26 cellular contexts compared by ENCODE assay signal in genomic region chr11:72588656-72589410, GRCh38.
DNase-seq lines count a peak whose midpoint lies in the region; ATAC-seq, FAIRE-seq and TF ChIP-seq lines count a peak whose summit lies in the region.
"Had no signal": no experiment of that assay in that cellular context is flagged by ENCODE, and none has a peak within 500 bp of the region (broad histone marks: within the 10 kb centered on the region; RNA-seq: fewer than 3 reads in every experiment).

No MANE protein-coding gene starts in this region.

- no peak overlapping the region for H3K4me3 ChIP-seq in CD4-positive, CD25-positive, alpha-beta regulatory T cell (ENCODE audit: low read depth, low read length)
- H3K4me3 ChIP-seq in GM23338, result no peak overlapping the region
- H3K4me3 ChIP-seq: hepatocyte, K562, SJSA1, suprapubic skin had no signal

- peaks cover 39% of the 10 kb centered on the region for H3K4me1 ChIP-seq in CD4-positive, CD25-positive, alpha-beta regulatory T cell (ENCODE audit: control insufficient read depth, insufficient read depth, low read length, poor library complexity, severe bottlenecking)
- peaks cover 19% of the 10 kb centered on the region for H3K4me1 ChIP-seq in GM23338 (ENCODE audit: insufficient read depth)
- H3K4me1 ChIP-seq: SJSA1 had no signal

- no peak for TF ChIP-seq POLR2A in GM12891 (IDR thresholded peaks at IDR 0.05; ENCODE audit: low read depth, low read length)

- H3K4me2 ChIP-seq in GM23338, result no peak overlapping the region

- H3F3A ChIP-seq in GM23338 (replicated peaks; ENCODE audit: low read depth), result 0 out of 2 replicates have a peak, but pooled peaks cover 7% of the 10 kb centered on the region

- TF ChIP-seq CTCF in GM23338 (conservative IDR thresholded peaks at IDR 0.05; ENCODE audit: low read depth in 2 of 2) (no peak), neural crest cell (conservative IDR thresholded peaks at IDR 0.05) (no peak)

- H3K9me3 ChIP-seq in CD4-positive, CD25-positive, alpha-beta regulatory T cell (ENCODE audit: control insufficient read depth in 2 of 2, low read length in 2 of 2), result no peaks in the 10 kb centered on the region
- H3K9me3 ChIP-seq: BLaER1, esophagus squamous epithelium, SJSA1, suprapubic skin had no signal

- peaks cover 11% of the 10 kb centered on the region for H3K36me3 Mint-ChIP-seq in CD4-positive, CD25-positive, alpha-beta regulatory T cell
- H3K36me3 Mint-ChIP-seq in GM23338 (ENCODE audit: low read depth) (no peaks in the 10 kb centered on the region; the same call in 2 of the 3 replicates), neural crest cell (ENCODE audit: low read depth) (no peaks in the 10 kb centered on the region)
- H3K36me3 Mint-ChIP-seq in effector memory CD8-positive, alpha-beta T cell (ENCODE audit: insufficient read depth), result peaks cover 1% of the 10 kb centered on the region
- H3K36me3 Mint-ChIP-seq: activated naive CD8-positive, alpha-beta T cell treated with anti-CD3 and anti-CD28 coated beads, Interleukin-2, amount 10 ng/mL, durations not matched to agents 7 days and 5 days; stimulated activated naive B cell treated with anti-CD40 and anti-IgM and Interleukin-4, amounts not matched to agents 10 μg/mL and 1 μg/mL and 100 μg/mL, for 72 hours had no signal

- H3K9me3 Mint-ChIP-seq in CD4-positive, CD25-positive, alpha-beta regulatory T cell, result no peaks in the 10 kb centered on the region
- peaks cover under 1% of the 10 kb centered on the region; the same call in 1 of the 3 replicates for H3K9me3 Mint-ChIP-seq in GM23338
- no peaks in the 10 kb centered on the region for H3K9me3 Mint-ChIP-seq in neural crest cell
- H3K9me3 Mint-ChIP-seq in effector memory CD8-positive, alpha-beta T cell, result no peaks in the 10 kb centered on the region
- H3K9me3 Mint-ChIP-seq: activated naive CD8-positive, alpha-beta T cell treated with anti-CD3 and anti-CD28 coated beads, Interleukin-2, amount 10 ng/mL, durations not matched to agents 7 days and 5 days; dendritic cell treated with granulocyte-macrophage colony-stimulating factor and Interleukin-4, amounts not matched to agents 40 ng/mL and 50 ng/mL, for 4 days; stimulated activated naive B cell treated with anti-CD40 and anti-IgM and Interleukin-4, amounts not matched to agents 10 μg/mL and 1 μg/mL and 100 μg/mL, for 72 hours had no signal

- H3K27me3 Mint-ChIP-seq in CD4-positive, CD25-positive, alpha-beta regulatory T cell, result peaks cover 71% of the 10 kb centered on the region
- H3K27me3 Mint-ChIP-seq in GM23338 (ENCODE audit: insufficient read depth, low read depth, poor library complexity) (peaks cover 71% of the 10 kb centered on the region), neural crest cell (ENCODE audit: low read depth) (peaks cover 95% of the 10 kb centered on the region)
- H3K27me3 Mint-ChIP-seq in effector memory CD8-positive, alpha-beta T cell, result peaks cover 38 to 75% of the 10 kb centered on the region in 2 donors

- peak overlapping the region in 3 of 4 donors; percentile 52 to 74 (median 60) for H3K4me3 Mint-ChIP-seq in CD4-positive, CD25-positive, alpha-beta regulatory T cell
- H3K4me3 Mint-ChIP-seq in GM23338 (peak overlapping the region; percentile 81), neural crest cell (peak overlapping the region; percentile 82)
- peak overlapping the region in 1 of 2 donors; percentile 87 for H3K4me3 Mint-ChIP-seq in effector memory CD8-positive, alpha-beta T cell
- H3K4me3 Mint-ChIP-seq: dendritic cell treated with granulocyte-macrophage colony-stimulating factor and Interleukin-4, amounts not matched to agents 40 ng/mL and 50 ng/mL, for 4 days had no signal

- peaks cover 4 to 54% (median 13%) of the 10 kb centered on the region in 4 donors for H3K4me1 Mint-ChIP-seq in CD4-positive, CD25-positive, alpha-beta regulatory T cell
- H3K4me1 Mint-ChIP-seq in GM23338, result peaks cover 43% of the 10 kb centered on the region
- peaks cover 16% of the 10 kb centered on the region for H3K4me1 Mint-ChIP-seq in neural crest cell
- H3K4me1 Mint-ChIP-seq in effector memory CD8-positive, alpha-beta T cell (ENCODE audit: low read depth in 2 of 2), result peaks cover 43 to 44% of the 10 kb centered on the region in 2 donors

- no peak overlapping the region for H3K27ac ChIP-seq in CD4-positive, CD25-positive, alpha-beta regulatory T cell (ENCODE audit: insufficient read depth, low read length, poor library complexity, severe bottlenecking)
- H3K27ac ChIP-seq in GM23338 (ENCODE audit: low read depth), result no peak overlapping the region
- H3K27ac ChIP-seq: BLaER1, esophagus squamous epithelium, hepatocyte, SJSA1, skin epidermis, suprapubic skin, WERI-Rb-1 had no signal

- no peaks in the 10 kb centered on the region for H3K9me2 ChIP-seq in GM23338 (ENCODE audit: insufficient read depth)

- FAIRE-seq in GM12891 (lab: Jason Lieb, UNC), result no peak
- FAIRE-seq: astrocyte, K562 had no signal

- intact Hi-C loops in left ventricle myocardium superior (cut with micrococcal nuclease), result loop anchor here (5.0 kb wide), 1 partner anchor 53 kb away; no protein-coding TSS in a partner anchor

- no peaks in the 10 kb centered on the region for H3K36me3 ChIP-seq in CD4-positive, CD25-positive, alpha-beta regulatory T cell (ENCODE audit: control insufficient read depth, insufficient read depth, low read length)
- H3K36me3 ChIP-seq in GM23338 (ENCODE audit: insufficient read depth), result no peaks in the 10 kb centered on the region
- H3K36me3 ChIP-seq: BLaER1, SJSA1, suprapubic skin, WERI-Rb-1 had no signal

- H3K27me3 ChIP-seq in CD4-positive, CD25-positive, alpha-beta regulatory T cell (ENCODE audit: control insufficient read depth, insufficient read depth, low read length), result peaks cover 16% of the 10 kb centered on the region
- H3K27me3 ChIP-seq in GM23338 (ENCODE audit: insufficient read depth), result peaks cover 68% of the 10 kb centered on the region

- ATAC-seq in CD4-positive, CD25-positive, alpha-beta regulatory T cell (ENCODE audit: low read depth in 2 of 2), result no peak
- ATAC-seq in GM23338 (no peak), left ventricle myocardium superior (no peak)
- no peak for ATAC-seq in effector memory CD8-positive, alpha-beta T cell (replicated peaks)

- no peaks in the 10 kb centered on the region for H4K20me1 ChIP-seq in GM23338 (replicated peaks; ENCODE audit: insufficient read depth)

- no peak for DNase-seq in CD4-positive, CD25-positive, alpha-beta regulatory T cell
- DNase-seq in GM23338 (ENCODE audit: low spot score), result no peak
- DNase-seq in left ventricle myocardium superior, result peak; percentile 7
- no peak for DNase-seq in neural crest cell (ENCODE audit: low read depth, low spot score)
- no peak for DNase-seq in effector memory CD8-positive, alpha-beta T cell
- no peak for DNase-seq in NCI-H2029 treated with DMSO at 0.1 percent for 48 hours (lab: John Stamatoyannopoulos, UW)
- DNase-seq in DMS 273 (lab: John Stamatoyannopoulos, UW; ENCODE audit: unreplicated experiment), result no peak
- DNase-seq in GM12891 (ENCODE audit: insufficient read length, low spot score), result no peak
- DNase-seq: DND-41, esophagus squamous epithelium, foreskin melanocyte, NCI-H1048, NCI-H1694, NCI-H2171, T1000 had no signal

- no peaks in the 10 kb centered on the region for H3K79me2 ChIP-seq in GM23338 (replicated peaks; ENCODE audit: insufficient read depth)
- H3K79me2 ChIP-seq: hepatocyte had no signal

- H3K27ac Mint-ChIP-seq in CD4-positive, CD25-positive, alpha-beta regulatory T cell, result no peak overlapping the region
- H3K27ac Mint-ChIP-seq in GM23338 (no peak overlapping the region), neural crest cell (ENCODE audit: unreplicated experiment) (no peak overlapping the region)
- no peak overlapping the region for H3K27ac Mint-ChIP-seq in effector memory CD8-positive, alpha-beta T cell
- H3K27ac Mint-ChIP-seq: activated naive CD8-positive, alpha-beta T cell treated with anti-CD3 and anti-CD28 coated beads, Interleukin-2, amount 10 ng/mL, durations not matched to agents 7 days and 5 days; stimulated activated naive B cell treated with anti-CD40 and anti-IgM and Interleukin-4, amounts not matched to agents 10 μg/mL and 1 μg/mL and 100 μg/mL, for 72 hours had no signal

- H2AFZ ChIP-seq in GM23338, result no peak overlapping the region
- H2AFZ ChIP-seq: hepatocyte had no signal

TF ChIP-seq in GM23338, 12 proteins besides CTCF, POLR2A, EP300 and RAD21 (continues in another document):
- TF ChIP-seq ETS1 (IDR thresholded peaks at IDR 0.05) (no peak), ZNF331 (CRISPR knock-in tag; IDR thresholded peaks at IDR 0.05; ENCODE audit: low read depth) (no peak), NANOG (IDR thresholded peaks at IDR 0.05; ENCODE audit: borderline replicate concordance) (no peak), EZH2 (IDR thresholded peaks at IDR 0.05; ENCODE audit: low read depth, unreplicated experiment) (no peak), EZH2phosphoT487 (IDR thresholded peaks at IDR 0.05; ENCODE audit: unreplicated experiment) (no peak), POLR2AphosphoS5 (IDR thresholded peaks at IDR 0.05; ENCODE audit: low read depth) (no peak)

TF ChIP-seq in GM12891, 5 proteins besides CTCF, POLR2A, EP300 and RAD21:
- no peak for TF ChIP-seq TAF1 (IDR thresholded peaks at IDR 0.05; ENCODE audit: low read depth, low read length)
- no peak for TF ChIP-seq SPI1 (IDR thresholded peaks at IDR 0.05; ENCODE audit: low read depth, low read length)
- TF ChIP-seq POLR2AphosphoS5 (IDR thresholded peaks at IDR 0.05; ENCODE audit: low read depth, low read length), result no peak
- TF ChIP-seq POU2F2 (IDR thresholded peaks at IDR 0.05; ENCODE audit: low read depth, low read length), result no peak
- no peak for TF ChIP-seq PAX5 (IDR thresholded peaks at IDR 0.05; ENCODE audit: insufficient read depth, low read length, severe bottlenecking)
TF ChIP-seq in GM12891: peak in this region for 0.
